Comparison of ENCODE assay signal across 15 cellular contexts in the genomic region with DNA sequence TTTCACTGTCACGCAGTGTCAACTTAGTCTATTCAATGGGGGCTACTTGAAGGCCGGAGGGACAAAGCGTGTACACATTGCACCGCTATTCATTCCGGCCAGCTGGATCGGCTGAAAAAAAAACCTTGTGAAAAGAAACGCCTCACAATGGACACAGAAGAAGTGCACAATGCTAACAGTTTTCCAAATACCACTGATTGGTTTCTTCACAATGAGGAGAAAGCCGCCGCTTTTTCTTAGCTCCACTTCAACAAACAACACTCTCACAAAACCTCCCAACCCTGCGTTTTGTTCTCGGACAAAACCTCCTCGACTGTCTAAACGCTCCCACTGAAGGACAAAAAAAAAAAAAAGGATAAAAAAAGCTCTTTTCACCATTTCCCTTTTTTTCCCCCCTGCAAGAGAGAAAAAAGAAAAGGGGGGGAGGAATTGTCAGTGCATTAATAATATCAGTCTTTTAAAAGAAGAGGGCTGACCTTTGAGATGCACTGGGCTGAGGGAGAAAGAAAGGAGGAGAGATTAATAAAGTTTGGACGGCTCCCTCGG. TPM values are rescaled to one million over a fixed set of nuclear protein-coding genes. Genes with fewer than 3 reads are reported as not detected.
A peak's percentile ranks its signal among the peaks of the same experiment; 100 is the strongest.
DNase-seq lines count a peak whose midpoint lies in the region; ATAC-seq, FAIRE-seq and TF ChIP-seq lines count a peak whose summit lies in the region.
"Had no signal": no experiment of that assay in that cellular context is flagged by ENCODE, and none has a peak within 500 bp of the region (broad histone marks: within the 10 kb centered on the region; RNA-seq: fewer than 3 reads in every experiment).

No MANE protein-coding gene starts in this region.

- no peak for ATAC-seq in heart right ventricle
- ATAC-seq: PC-3 had no signal

- TF ChIP-seq CTCF in esophagus squamous epithelium (IDR thresholded peaks at IDR 0.05): no peak
- TF ChIP-seq CTCF in kidney (IDR thresholded peaks at IDR 0.05; ENCODE audit: borderline replicate concordance, extremely low read depth, insufficient read depth): no peak
- TF ChIP-seq CTCF in heart right ventricle (IDR thresholded peaks at IDR 0.05): no peak

- no peak for FAIRE-seq in kidney (lab: Jason Lieb, UNC)

- H3K4me1 ChIP-seq in esophagus squamous epithelium (peaks cover 8 to 68% (median 17%) of the 10 kb centered on the region in 3 donors), kidney (ENCODE audit: control insufficient read depth in 1 of 2, insufficient read depth in 1 of 2, low read depth in 1 of 2, low read length in 2 of 2) (peaks cover 0 to 4% of the 10 kb centered on the region in 2 donors), heart right ventricle (peaks cover 2 to 33% (median 18%) of the 10 kb centered on the region in 9 donors)

- intact Hi-C loops in esophagus squamous epithelium (cut with DNase I): no loop called here
- intact Hi-C loops in kidney (cut with DNase I): no loop called here
- intact Hi-C loops in heart right ventricle (cut with DNase I): no loop called here

- H3K27me3 ChIP-seq in esophagus squamous epithelium (peaks cover 0 to 100% (median 12%) of the 10 kb centered on the region in 4 donors), heart right ventricle (peaks cover 41 to 100% (median 97%) of the 10 kb centered on the region in 7 donors)

- peak overlapping the region in 1 of 4 donors; percentile 87 for H3K27ac ChIP-seq in esophagus squamous epithelium
- H3K27ac ChIP-seq in kidney (ENCODE audit: low read depth in 2 of 2, low read length in 2 of 2): no peak overlapping the region
- no peak overlapping the region for H3K27ac ChIP-seq in heart right ventricle

- H3K9me3 ChIP-seq in esophagus squamous epithelium (no peaks in the 10 kb centered on the region), kidney (ENCODE audit: control insufficient read depth in 1 of 2, low read length in 2 of 2) (peaks cover 0 to 2% of the 10 kb centered on the region in 2 donors), heart right ventricle (no peaks in the 10 kb centered on the region)

- DNase-seq in DMS153 treated with DMSO at 0.1 percent for 48 hours (lab: John Stamatoyannopoulos, UW; ENCODE audit: unreplicated experiment): peak; percentile 100
- DNase-seq in DMS153 (lab: John Stamatoyannopoulos, UW): no peak
- DNase-seq in OCI-M1 (lab: John Stamatoyannopoulos, UW): peak; percentile 20
- no peak for DNase-seq in esophagus squamous epithelium (lab: John Stamatoyannopoulos, UW)
- DNase-seq in pons (ENCODE audit: low spot score): peak; percentile 94
- no peak for DNase-seq in kidney
- DNase-seq in heart right ventricle: no peak
- DNase-seq in activated naive CD4-positive, alpha-beta T cell (lab: John Stamatoyannopoulos, UW): no peak
- DNase-seq: 8988T, activated gamma-delta T cell treated with Interleukin-2 at 50 U/mL for 16 hours, EL, HCEC 1CT, MV-4-11, PC-3 had no signal

- no peaks in the 10 kb centered on the region for H3K36me3 ChIP-seq in esophagus squamous epithelium
- no peaks in the 10 kb centered on the region for H3K36me3 ChIP-seq in kidney (ENCODE audit: control insufficient read depth in 1 of 2, insufficient read depth in 2 of 2, low read length in 2 of 2)
- H3K36me3 ChIP-seq in heart right ventricle: no peaks in the 10 kb centered on the region

- peak overlapping the region; percentile 22 to 75 (median 48) for H3K4me3 ChIP-seq in esophagus squamous epithelium
- no peak overlapping the region for H3K4me3 ChIP-seq in kidney (ENCODE audit: low read length in 2 of 2)
- peak overlapping the region in 3 of 10 donors; percentile 0 to 7 (median 5) for H3K4me3 ChIP-seq in heart right ventricle

- no peak overlapping the region for H3K9ac ChIP-seq in kidney (ENCODE audit: low read length in 2 of 2)

- TF ChIP-seq POLR2A in esophagus squamous epithelium (IDR thresholded peaks at IDR 0.05): no peak

- 28 to 46% methylated on average over 15 of the region's 15 CpGs for WGBS in esophagus squamous epithelium, 2 donors
- 6 to 9% methylated on average over 15 of the region's 15 CpGs for WGBS in heart right ventricle, 2 donors

RNA-seq across cellular contexts. Expression of a gene that starts 5.4 kb away (rescaled TPM):
- total RNA-seq in esophagus squamous epithelium (10 to 100 TPM in 2 of 4 donors, 1 to 10 TPM in 2; 6.7 to 11.6 (median 10.1) TPM), kidney (not detected), heart right ventricle (not detected)
- polyA plus RNA-seq in kidney (ENCODE audit: insufficient read depth, low read depth, low replicate concordance) (not detected), heart right ventricle (not detected)
- total RNA-seq: kidney epithelial cell had no signal

Comparison
In these comparisons a context has a peak if more than half of its experiments do, and no peak if none do; other contexts are left out.
1. DNase-seq: peak in DMS153 treated with DMSO at 0.1 percent for 48 hours (single experiment), OCI-M1 (single experiment) and pons (single experiment); none in DMS153 (single experiment), esophagus squamous epithelium (single experiment), kidney (single experiment), heart right ventricle (0 of 2) and activated naive CD4-positive, alpha-beta T cell (0 of 4).
2. H3K4me3 ChIP-seq: peak in esophagus squamous epithelium (4 of 4); none in kidney (0 of 2).